ENCODE assay signal across 1 cellular context in the genomic region with DNA sequence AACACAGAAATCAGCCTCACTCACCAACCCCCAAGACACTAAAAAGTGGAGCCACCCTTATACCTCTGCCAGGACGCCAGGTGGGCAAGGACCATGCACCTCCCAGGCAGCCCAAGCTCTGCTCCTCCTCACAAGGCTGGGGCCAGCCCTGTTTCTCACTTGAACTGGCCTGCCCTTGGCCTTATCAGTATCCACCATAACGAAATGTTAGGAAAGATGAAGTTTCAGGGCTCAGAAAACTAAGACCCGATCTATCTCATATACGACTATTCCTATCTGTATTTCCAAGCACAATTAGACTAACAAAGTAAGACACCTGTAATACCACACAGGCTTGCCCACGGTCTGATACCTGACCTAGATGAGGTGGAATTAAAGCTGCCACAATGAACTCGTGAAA.
A peak's percentile ranks its signal among the peaks of the same experiment; 100 is the strongest.
TF ChIP-seq lines count a peak whose summit lies in the region.

No MANE protein-coding gene starts in this region.

TF ChIP-seq in K562, 482 proteins besides CTCF, POLR2A, EP300 and RAD21 (continued from another document):
- TF ChIP-seq ZNF318 (IDR thresholded peaks at IDR 0.05; ENCODE audit: borderline replicate concordance in 1 of 2, low read depth in 1 of 2) = no peak
- no peak for TF ChIP-seq ATF4 (CRISPR knock-in tag; IDR thresholded peaks at IDR 0.05)
- TF ChIP-seq ZNF436 (CRISPR knock-in tag; IDR thresholded peaks at IDR 0.05) = no peak
- peak; percentile 37; the same call in 1 of the 2 replicates for TF ChIP-seq TEAD4 (IDR thresholded peaks at IDR 0.05; ENCODE audit: low read length)
- TF ChIP-seq TEAD4 (CRISPR knock-in tag; IDR thresholded peaks at IDR 0.05; ENCODE audit: borderline replicate concordance) = no peak
- TF ChIP-seq ZNF699 (CRISPR knock-in tag; IDR thresholded peaks at IDR 0.05; ENCODE audit: insufficient replicate concordance) = no peak
- TF ChIP-seq RFX5 (IDR thresholded peaks at IDR 0.05; ENCODE audit: low read depth, low read length) = no peak
- no peak for TF ChIP-seq CREM (IDR thresholded peaks at IDR 0.05; ENCODE audit: low read depth)
- TF ChIP-seq NCOR1 (IDR thresholded peaks at IDR 0.05) = peak; percentile 52; the same call in 1 of the 2 replicates
- TF ChIP-seq IFI16 (CRISPR knock-in tag; IDR thresholded peaks at IDR 0.05) = no peak
- no peak for TF ChIP-seq RBM17 (IDR thresholded peaks at IDR 0.05; ENCODE audit: borderline replicate concordance, low read depth, low read length)
- no peak for TF ChIP-seq SMARCA5 (IDR thresholded peaks at IDR 0.05)
- no peak for TF ChIP-seq RREB1 (CRISPR knock-in tag; IDR thresholded peaks at IDR 0.05)
